1 cellular context compared by ENCODE assay signal in the genomic region with DNA sequence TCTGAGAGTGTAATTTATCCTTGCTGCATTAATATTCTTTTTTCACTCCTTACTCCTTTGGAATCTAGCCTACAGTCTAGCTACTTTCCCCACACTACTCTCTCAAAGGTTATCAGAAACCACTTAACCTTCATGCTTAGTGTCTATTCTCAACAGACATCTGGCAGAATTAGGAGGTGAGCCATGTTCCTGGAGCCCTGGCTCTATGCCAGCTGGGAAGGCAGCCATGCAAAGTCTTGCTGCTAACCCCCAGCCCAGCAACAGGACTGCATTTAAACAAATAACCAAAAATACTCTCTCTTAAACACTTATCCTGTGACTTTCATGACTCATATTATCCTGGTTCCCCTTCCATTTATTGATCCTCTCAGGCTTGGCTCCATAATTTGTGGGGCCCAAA.
TF ChIP-seq lines count a peak whose summit lies in the region.

No MANE protein-coding gene starts in this region.

TF ChIP-seq in liver, 16 proteins besides CTCF, POLR2A, EP300 and RAD21 (continued from another document):
- TF ChIP-seq, protein P1, sequence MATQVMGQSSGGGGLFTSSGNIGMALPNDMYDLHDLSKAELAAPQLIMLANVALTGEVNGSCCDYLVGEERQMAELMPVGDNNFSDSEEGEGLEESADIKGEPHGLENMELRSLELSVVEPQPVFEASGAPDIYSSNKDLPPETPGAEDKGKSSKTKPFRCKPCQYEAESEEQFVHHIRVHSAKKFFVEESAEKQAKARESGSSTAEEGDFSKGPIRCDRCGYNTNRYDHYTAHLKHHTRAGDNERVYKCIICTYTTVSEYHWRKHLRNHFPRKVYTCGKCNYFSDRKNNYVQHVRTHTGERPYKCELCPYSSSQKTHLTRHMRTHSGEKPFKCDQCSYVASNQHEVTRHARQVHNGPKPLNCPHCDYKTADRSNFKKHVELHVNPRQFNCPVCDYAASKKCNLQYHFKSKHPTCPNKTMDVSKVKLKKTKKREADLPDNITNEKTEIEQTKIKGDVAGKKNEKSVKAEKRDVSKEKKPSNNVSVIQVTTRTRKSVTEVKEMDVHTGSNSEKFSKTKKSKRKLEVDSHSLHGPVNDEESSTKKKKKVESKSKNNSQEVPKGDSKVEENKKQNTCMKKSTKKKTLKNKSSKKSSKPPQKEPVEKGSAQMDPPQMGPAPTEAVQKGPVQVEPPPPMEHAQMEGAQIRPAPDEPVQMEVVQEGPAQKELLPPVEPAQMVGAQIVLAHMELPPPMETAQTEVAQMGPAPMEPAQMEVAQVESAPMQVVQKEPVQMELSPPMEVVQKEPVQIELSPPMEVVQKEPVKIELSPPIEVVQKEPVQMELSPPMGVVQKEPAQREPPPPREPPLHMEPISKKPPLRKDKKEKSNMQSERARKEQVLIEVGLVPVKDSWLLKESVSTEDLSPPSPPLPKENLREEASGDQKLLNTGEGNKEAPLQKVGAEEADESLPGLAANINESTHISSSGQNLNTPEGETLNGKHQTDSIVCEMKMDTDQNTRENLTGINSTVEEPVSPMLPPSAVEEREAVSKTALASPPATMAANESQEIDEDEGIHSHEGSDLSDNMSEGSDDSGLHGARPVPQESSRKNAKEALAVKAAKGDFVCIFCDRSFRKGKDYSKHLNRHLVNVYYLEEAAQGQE (IDR thresholded peaks at IDR 0.05): no peak
